Comparison of ENCODE assay signal across 9 cellular contexts in the genomic region with DNA sequence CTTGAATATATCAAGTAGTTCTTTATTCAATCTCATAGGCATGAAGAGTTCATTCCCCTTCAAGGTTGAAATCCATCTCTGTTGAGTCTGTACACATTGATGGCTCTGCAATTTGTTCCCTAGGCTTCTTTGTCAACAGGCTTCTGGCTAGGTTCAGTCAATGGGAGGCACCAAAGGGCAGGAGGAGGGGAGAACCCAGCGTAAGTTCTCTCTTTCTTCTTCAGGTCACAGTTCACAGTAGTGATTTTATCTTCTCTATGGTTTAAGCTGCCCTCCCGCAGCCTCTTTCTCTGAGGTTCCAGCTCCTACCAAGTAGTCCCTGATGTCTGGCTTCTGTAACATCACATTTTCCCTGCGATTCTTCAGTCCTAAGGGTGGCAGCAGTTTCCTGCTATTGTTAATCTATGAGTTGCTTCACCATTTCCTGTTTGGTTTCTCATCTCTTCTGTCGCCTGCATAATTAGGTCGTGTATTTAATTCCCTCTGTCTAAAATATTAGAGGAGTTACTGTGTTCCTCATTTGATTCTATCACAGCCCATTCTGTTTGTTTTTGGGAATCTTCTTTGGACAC.
DNase-seq lines count a peak whose midpoint lies in the region; ATAC-seq, FAIRE-seq and TF ChIP-seq lines count a peak whose summit lies in the region.
"Had no signal": no experiment of that assay in that cellular context is flagged by ENCODE, and none has a peak within 500 bp of the region (broad histone marks: within the 10 kb centered on the region; RNA-seq: fewer than 3 reads in every experiment).

No MANE protein-coding gene starts in this region.

- DNase-seq in GM12892 (ENCODE audit: insufficient read length): no peak
- DNase-seq in NOMO-1 treated with DMSO at 0.1 percent for 48 hours (lab: John Stamatoyannopoulos, UW; ENCODE audit: unreplicated experiment): peak; percentile 87
- DNase-seq in cerebellar cortex (ENCODE audit: low spot score): peak; percentile 79

- H3K9me3 ChIP-seq in neutrophil: no peaks in the 10 kb centered on the region

- peaks cover 8 to 12% of the 10 kb centered on the region in 2 experiments for H3K4me1 ChIP-seq in neutrophil (ENCODE audit: control insufficient read depth in 1 of 2, insufficient read depth in 1 of 2, low read depth in 1 of 2, low read length in 1 of 2)

- TF ChIP-seq CTCF in neutrophil (IDR thresholded peaks at IDR 0.05): no peak

- H3K36me3 ChIP-seq in neutrophil: no peaks in the 10 kb centered on the region

- H3K27me3 ChIP-seq in neutrophil: no peaks in the 10 kb centered on the region

- peak; percentile 58 for FAIRE-seq in GM12892 (lab: Jason Lieb, UNC)
- FAIRE-seq: endometrium had no signal

- no peak for TF ChIP-seq POLR2A in GM12892 (IDR thresholded peaks at IDR 0.05; ENCODE audit: low read depth, low read length)

- ATAC-seq in GM18861 (IDR thresholded peaks at IDR 0.05; ENCODE audit: unreplicated experiment): no peak
- ATAC-seq in GM21576 (IDR thresholded peaks at IDR 0.05; ENCODE audit: unreplicated experiment): no peak
- no peak for ATAC-seq in HG03378 (IDR thresholded peaks at IDR 0.05; ENCODE audit: unreplicated experiment)
- ATAC-seq in GM21786 (IDR thresholded peaks at IDR 0.05; ENCODE audit: unreplicated experiment): no peak

- H3K27ac ChIP-seq in neutrophil: peak overlapping the region; percentile 19

- no peak overlapping the region for H3K4me3 ChIP-seq in neutrophil (ENCODE audit: low read depth in 1 of 2, low read length in 1 of 2)
